ENCODE assay signal across 8 cellular contexts in genomic region chr10:1048732-1049424, GRCh38. TPM values are rescaled to one million over a fixed set of nuclear protein-coding genes. Genes with fewer than 3 reads are reported as not detected.
DNase-seq lines count a peak whose midpoint lies in the region; ATAC-seq and TF ChIP-seq lines count a peak whose summit lies in the region.

IDI1 (minus strand) TSS chr10:1049119; CDS start chr10:1049003, 116 bp downstream.

- no peaks in the 10 kb centered on the region for H3K9me3 ChIP-seq in mononuclear cell (ENCODE audit: low read depth, low read length)

- TF ChIP-seq CTCF in epithelial cell of esophagus (IDR thresholded peaks at IDR 0.05; ENCODE audit: insufficient read depth, low read depth, low read length, missing control alignments): no peak

- DNase-seq in DMS153 treated with DMSO at 0.1 percent for 48 hours (lab: John Stamatoyannopoulos, UW; ENCODE audit: unreplicated experiment): peak; percentile 51
- peak; percentile 86 for DNase-seq in OCI-M2 (lab: John Stamatoyannopoulos, UW; ENCODE audit: unreplicated experiment)
- DNase-seq in activated T-cell treated with anti-CD3 and anti-CD28 coated beads for 4 hours: peak; percentile 90
- peak; percentile 99 for DNase-seq in epithelial cell of esophagus (ENCODE audit: low read depth)
- DNase-seq in stimulated activated CD8-positive, alpha-beta memory T cell treated with anti-CD3 and anti-CD28 coated beads, Interleukin-2, amount 100 ng/mL, for 48 hours (ENCODE audit: low read depth in 2 of 2): peak; percentile 92 to 97

- no peak for TF ChIP-seq RAD21 in Ishikawa (IDR thresholded peaks at IDR 0.05; ENCODE audit: low read depth)

- H3K4me1 ChIP-seq in mononuclear cell (ENCODE audit: insufficient read depth, low read length): peaks cover 65% of the 10 kb centered on the region

- peak; percentile 79 for ATAC-seq in GM21619 (IDR thresholded peaks at IDR 0.05; ENCODE audit: unreplicated experiment)

- peak within 1 kb of the TSS; percentile 95 for H3K4me3 ChIP-seq in epithelial cell of esophagus (ENCODE audit: low read length)
- peak within 1 kb of the TSS; percentile 76 for H3K4me3 ChIP-seq in mononuclear cell (ENCODE audit: low read length)

- no peaks in the 10 kb centered on the region for H3K27me3 ChIP-seq in mononuclear cell (ENCODE audit: insufficient read depth, low read length)

- no peak; the same call in 1 of the 2 replicates for TF ChIP-seq EP300 in Ishikawa (IDR thresholded peaks at IDR 0.05; ENCODE audit: borderline replicate concordance)

TF ChIP-seq in Ishikawa, 13 proteins besides CTCF, POLR2A, EP300 and RAD21:
- TF ChIP-seq, protein P1, sequence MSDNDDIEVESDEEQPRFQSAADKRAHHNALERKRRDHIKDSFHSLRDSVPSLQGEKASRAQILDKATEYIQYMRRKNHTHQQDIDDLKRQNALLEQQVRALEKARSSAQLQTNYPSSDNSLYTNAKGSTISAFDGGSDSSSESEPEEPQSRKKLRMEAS (IDR thresholded peaks at IDR 0.05): peak; percentile 79
- TF ChIP-seq CEBPB (IDR thresholded peaks at IDR 0.05) (0 out of 2 replicates have a peak, but pooled peaks have one; percentile 18), ZBTB7A (IDR thresholded peaks at IDR 0.05; ENCODE audit: low read depth) (no peak), EGR1 (IDR thresholded peaks at IDR 0.05) (no peak), TEAD4 (IDR thresholded peaks at IDR 0.05) (no peak; the same call in none of the 2 replicates), YY1 (IDR thresholded peaks at IDR 0.05; ENCODE audit: low read depth) (peak; percentile 61), CREB1 (IDR thresholded peaks at IDR 0.05; ENCODE audit: low read depth) (peak; percentile 84), FOXM1 (IDR thresholded peaks at IDR 0.05; ENCODE audit: borderline replicate concordance, low read depth) (no peak), TAF1 (IDR thresholded peaks at IDR 0.05; ENCODE audit: low read depth) (peak; percentile 93), NFIC (IDR thresholded peaks at IDR 0.05) (peak; percentile 41; the same call in 1 of the 2 replicates), TCF12 (IDR thresholded peaks at IDR 0.05; ENCODE audit: low read depth) (no peak; the same call in 1 of the 2 replicates), REST (IDR thresholded peaks at IDR 0.05; ENCODE audit: low read depth) (no peak), USF1 (IDR thresholded peaks at IDR 0.05) (peak; percentile 24)

RNA-seq across cellular contexts. Expression of gene IDI1, which starts in this region (rescaled TPM):
- total RNA-seq in mononuclear cell: 180 TPM

Comparison
In these comparisons a context has a peak if more than half of its experiments do, and no peak if none do; other contexts are left out.
1. Peak in every context shown above with its lines: DNase-seq, ATAC-seq and H3K4me3 ChIP-seq.